ENCODE assay signal across 11 cellular contexts in the genomic region with DNA sequence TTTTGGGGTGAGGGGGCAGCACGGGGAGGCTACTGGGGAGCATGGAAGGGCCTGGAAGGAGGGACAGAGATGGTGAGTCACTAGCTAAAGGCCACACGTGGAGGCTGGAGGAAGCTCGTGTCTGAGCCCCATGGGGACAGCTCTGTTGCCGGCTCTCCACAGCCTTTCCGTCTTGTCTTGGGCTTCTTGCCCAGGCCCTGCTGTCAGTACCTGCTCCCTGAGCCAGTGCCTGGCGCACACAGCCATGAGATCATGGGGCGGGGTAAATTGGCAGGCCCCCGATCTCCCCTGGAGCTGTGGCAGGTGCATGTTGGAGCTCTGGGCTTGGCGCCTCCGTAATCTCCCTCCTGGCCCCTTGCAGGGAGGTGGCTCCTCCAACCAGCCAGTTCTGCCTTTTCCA. TPM values are rescaled to one million over a fixed set of nuclear protein-coding genes. Genes with fewer than 3 reads are reported as not detected.
DNase-seq lines count a peak whose midpoint lies in the region; ATAC-seq and TF ChIP-seq lines count a peak whose summit lies in the region.
"Had no signal": no experiment of that assay in that cellular context is flagged by ENCODE, and none has a peak within 500 bp of the region (broad histone marks: within the 10 kb centered on the region; RNA-seq: fewer than 3 reads in every experiment).

No MANE protein-coding gene starts in this region.

- no peak overlapping the region for H3K14ac ChIP-seq in neuronal stem cell (ENCODE audit: low read length)

- WGBS in neuronal stem cell (ENCODE audit: extremely low coverage in 2 of 2, insufficient read length in 2 of 2, insufficient replicate concordance in 1 of 2), 2 donors = no CpG with 5 or more reads among the region's 10 CpGs

- H3K18ac ChIP-seq in neuronal stem cell (ENCODE audit: low read length) = no peak overlapping the region

- no TSS peak for BruUV-seq in Calu3 (replicated peaks; lab: Mats Ljungman, UMichigan)

- no peaks in the 10 kb centered on the region for H3K79me1 ChIP-seq in neuronal stem cell (ENCODE audit: low read depth, low read length)

- H2BK12ac ChIP-seq in neuronal stem cell (ENCODE audit: low read length) = no peak overlapping the region

- H3K4me2 ChIP-seq in neuronal stem cell (ENCODE audit: insufficient read depth, low read length, poor library complexity, severe bottlenecking) = no peak overlapping the region

- H3K36me3 ChIP-seq in neuronal stem cell (replicated peaks in 1 of 2; ENCODE audit: control insufficient read depth in 2 of 2, insufficient read depth in 2 of 2, low read length in 2 of 2) = no peaks in the 10 kb centered on the region
- H3K36me3 ChIP-seq: uterus had no signal

- H3K9ac ChIP-seq in neuronal stem cell (ENCODE audit: low read depth, low read length, poor library complexity) = no peak overlapping the region

- intact Hi-C loops in Calu3 (cut with micrococcal nuclease; ENCODE audit: unreplicated experiment) = no loop called here

- peak overlapping the region; percentile 59 for H2AK5ac ChIP-seq in neuronal stem cell (ENCODE audit: low read depth, low read length)

- no peak overlapping the region for H3K23ac ChIP-seq in neuronal stem cell (ENCODE audit: low read depth, low read length, poor library complexity)

- H3K9me3 ChIP-seq in neuronal stem cell (replicated peaks in 1 of 2; ENCODE audit: control insufficient read depth in 2 of 2, insufficient read depth in 1 of 2, low read depth in 1 of 2, low read length in 2 of 2) = no peaks in the 10 kb centered on the region
- H3K9me3 ChIP-seq: uterus had no signal

- H3K4me3 Mint-ChIP-seq in Calu3 (ENCODE audit: low read depth, unreplicated experiment) = no peak overlapping the region
- H3K4me3 Mint-ChIP-seq in chondrocyte (ENCODE audit: unreplicated experiment) = no peak overlapping the region
- H3K4me3 Mint-ChIP-seq: activated naive CD8-positive, alpha-beta T cell had no signal

- H2BK5ac ChIP-seq in neuronal stem cell (ENCODE audit: low read length) = no peak overlapping the region

- H3K9me3 Mint-ChIP-seq in Calu3 (ENCODE audit: low read depth, unreplicated experiment) = no peaks in the 10 kb centered on the region
- H3K9me3 Mint-ChIP-seq in chondrocyte (ENCODE audit: low read depth) = no peaks in the 10 kb centered on the region

- H3K4ac ChIP-seq in neuronal stem cell (ENCODE audit: low read length) = no peak overlapping the region

- no peak for ATAC-seq in GM19463 (IDR thresholded peaks at IDR 0.05; ENCODE audit: unreplicated experiment)

- H3K27ac Mint-ChIP-seq in Calu3 (ENCODE audit: unreplicated experiment) (no peak overlapping the region), chondrocyte (ENCODE audit: unreplicated experiment) (peak overlapping the region; percentile 57)
- H3K27ac Mint-ChIP-seq: activated naive CD8-positive, alpha-beta T cell had no signal

- H3K36me3 Mint-ChIP-seq in Calu3 (ENCODE audit: insufficient read depth, unreplicated experiment) (peaks cover 13% of the 10 kb centered on the region), chondrocyte (ENCODE audit: low read depth) (no peaks in the 10 kb centered on the region)
- H3K36me3 Mint-ChIP-seq: activated naive CD8-positive, alpha-beta T cell had no signal

- peaks cover 2 to 8% of the 10 kb centered on the region in 2 donors for H3K4me1 ChIP-seq in neuronal stem cell (ENCODE audit: control insufficient read depth in 2 of 2, insufficient read depth in 1 of 2, low read depth in 1 of 2, low read length in 2 of 2)

- H2BK15ac ChIP-seq in neuronal stem cell (ENCODE audit: low read length) = no peak overlapping the region

- no peak overlapping the region for H3K4me3 ChIP-seq in neuronal stem cell (ENCODE audit: low read length in 2 of 2)
- H3K4me3 ChIP-seq: SK-N-MC, uterus had no signal

- no peak overlapping the region for H4K91ac ChIP-seq in neuronal stem cell (ENCODE audit: low read depth, low read length, poor library complexity)

- CTCF ChIA-PET in Calu3 (lab: Charles Lee) = interaction anchor here (0.8 to 1.6 kb wide), 5 partner anchors 10 to 36 kb away, joined by 3 to 6 read pairs (median 3); no protein-coding TSS in a partner anchor

- H3K27me3 ChIP-seq in neuronal stem cell (ENCODE audit: control insufficient read depth in 3 of 3, insufficient read depth in 3 of 3, low read depth in 1 of 3, low read length in 3 of 3) = peaks cover 0 to 40% (median 0%) of the 10 kb centered on the region in 3 experiments
- H3K27me3 ChIP-seq: uterus had no signal

- no peak overlapping the region for H2BK120ac ChIP-seq in neuronal stem cell (ENCODE audit: low read depth, low read length)

- DNase-seq in Calu3 (peak; percentile 32), NCI-H2081 treated with DMSO at 0.1 percent for 48 hours (lab: John Stamatoyannopoulos, UW) (peak; percentile 91), chondrocyte (ENCODE audit: low spot score) (peak; percentile 90), neuronal stem cell (ENCODE audit: low spot score) (no peak), HCEC 1CT (no peak), ecto neural progenitor cell (ENCODE audit: low spot score) (no peak)
- DNase-seq in stimulated activated CD4-positive, alpha-beta T cell treated with anti-CD3 and anti-CD28 coated beads, Interleukin-12 subunit alpha, Interleukin-12 subunit beta, amount 100 ng/mL, for 4 hours = no peak

- H4K8ac ChIP-seq in neuronal stem cell (ENCODE audit: low read depth, low read length) = no peak overlapping the region

- H3K27ac ChIP-seq in neuronal stem cell (replicated peaks; ENCODE audit: low read length) = no peak overlapping the region
- H3K27ac ChIP-seq: SK-N-MC, uterus had no signal

- no peak for TF ChIP-seq CTCF in Calu3 (IDR thresholded peaks at IDR 0.05; ENCODE audit: unreplicated experiment)
- no peak for TF ChIP-seq CTCF in chondrocyte (IDR thresholded peaks at IDR 0.05)

- H2AFZ ChIP-seq in neuronal stem cell (ENCODE audit: low read length) = no peak overlapping the region

- H3K4me1 Mint-ChIP-seq in Calu3 (ENCODE audit: low read depth, unreplicated experiment) (peaks cover 68% of the 10 kb centered on the region), chondrocyte (ENCODE audit: low read depth) (peaks cover 65% of the 10 kb centered on the region)

- no peaks in the 10 kb centered on the region for H3K27me3 Mint-ChIP-seq in Calu3 (ENCODE audit: unreplicated experiment)
- H3K27me3 Mint-ChIP-seq in chondrocyte (ENCODE audit: low read depth) = no peaks in the 10 kb centered on the region

RNA-seq across cellular contexts. Expression of a gene that starts 16.1 kb away (rescaled TPM):
- total RNA-seq in Calu3 (2022) = 32.7 and 45.5 TPM in 2 replicates
- total RNA-seq in chondrocyte = 10.7 to 17.0 TPM (median 12.1 TPM) in 3 replicates
- polyA plus RNA-seq in neuronal stem cell (2013, experiment 1 of 2) = 0.07 TPM
- 0.07 TPM for polyA plus RNA-seq in neuronal stem cell (2013, experiment 2 of 2)

RNA-seq across cellular contexts. Expression of a gene that starts 25.1 kb away (rescaled TPM):
- 2,370 and 2,828 TPM in 2 replicates for total RNA-seq in Calu3 (2022)
- total RNA-seq in chondrocyte = 187 to 277 TPM (median 266 TPM) in 3 replicates
- polyA plus RNA-seq in neuronal stem cell (2013, experiment 1 of 2) = 0.24 TPM
- 0.18 TPM for polyA plus RNA-seq in neuronal stem cell (2013, experiment 2 of 2)

Comparison
In these comparisons a context has a peak if more than half of its experiments do, and no peak if none do; other contexts are left out.
1. DNase-seq: peak in Calu3 (single experiment), NCI-H2081 treated with DMSO at 0.1 percent for 48 hours (single experiment) and chondrocyte (single experiment); none in neuronal stem cell (single experiment), stimulated activated CD4-positive, alpha-beta T cell treated with anti-CD3 and anti-CD28 coated beads, Interleukin-12 subunit alpha, Interleukin-12 subunit beta, amount 100 ng/mL, for 4 hours (single experiment), HCEC 1CT (single experiment) and ecto neural progenitor cell (single experiment).